8 cellular contexts compared by ENCODE assay signal in the genomic region with DNA sequence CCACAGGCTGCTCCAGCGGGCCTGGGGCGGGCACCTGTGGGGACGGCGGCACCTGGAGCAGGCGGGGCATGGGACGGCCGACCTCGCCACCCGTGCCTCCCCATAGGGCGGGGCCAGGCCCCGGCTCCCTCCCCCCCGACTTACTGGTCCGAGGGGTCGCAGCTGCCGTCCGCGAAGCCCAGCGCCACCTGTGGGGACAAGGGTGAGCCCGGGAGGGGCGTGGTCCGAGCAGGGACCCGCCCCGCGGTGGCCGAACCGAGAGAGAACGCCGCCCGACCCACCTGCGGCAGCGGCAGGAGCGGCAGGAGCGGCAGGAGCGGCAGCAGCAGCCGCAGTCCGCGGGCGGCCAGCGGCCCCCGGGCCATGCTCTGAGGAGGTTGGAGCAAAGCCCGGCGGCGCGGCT. TPM values are rescaled to one million over a fixed set of nuclear protein-coding genes. Genes with fewer than 3 reads are reported as not detected.
DNase-seq lines count a peak whose midpoint lies in the region; ATAC-seq and TF ChIP-seq lines count a peak whose summit lies in the region.

TMEM52 (minus strand) TSS at position 379 of the 403 bp plus-strand sequence; CDS start at position 365, 14 bp downstream.

- 1% methylated on average over 23 of the region's 44 CpGs; no CpG with 5 or more reads in 1 of the 2 experiments for WGBS in IMR-90 (ENCODE audit: extremely low coverage in 2 of 2, insufficient read length in 1 of 2), 2 experiments

- in situ Hi-C loops in IMR-90 (cut with MboI; ENCODE audit: low sequenced_read_pairs) = no loop called here

- dilution Hi-C loops in IMR-90 (cut with HindIII; ENCODE audit: low sequenced_read_pairs, unreplicated experiment) = no loop called here

- H3K27ac ChIP-seq in IMR-90 (ENCODE audit: insufficient read depth, low read length) (no peak within 1 kb of the TSS), neural cell (ENCODE audit: low read length) (no peak within 1 kb of the TSS)

- peak within 1 kb of the TSS; percentile 23 for H3K4me2 ChIP-seq in IMR-90 (ENCODE audit: low read depth, low read length)
- peak within 1 kb of the TSS; percentile 25 for H3K4me2 ChIP-seq in neural cell (ENCODE audit: low read length)

- no peak within 1 kb of the TSS for H3K14ac ChIP-seq in IMR-90 (replicated peaks; ENCODE audit: low read depth, low read length)

- no peaks in the 10 kb centered on the region for H3K27me3 Mint-ChIP-seq in chondrocyte (ENCODE audit: low read depth)

- peak within 1 kb of the TSS; percentile 49 for H3K4me3 Mint-ChIP-seq in chondrocyte (ENCODE audit: unreplicated experiment)

- no peak within 1 kb of the TSS for H3K9ac ChIP-seq in IMR-90 (ENCODE audit: low read depth, low read length)
- H3K9ac ChIP-seq in neural cell (ENCODE audit: low read length) = peak within 1 kb of the TSS; percentile 26

- H2AFZ ChIP-seq in IMR-90 (replicated peaks; ENCODE audit: low read length, poor library complexity) (peak within 1 kb of the TSS; percentile 92), neural cell (ENCODE audit: low read depth, low read length) (no peak within 1 kb of the TSS)

- no peaks in the 10 kb centered on the region for H3K36me3 Mint-ChIP-seq in chondrocyte (ENCODE audit: low read depth)

- H3K18ac ChIP-seq in IMR-90 (ENCODE audit: low read depth, low read length) = no peak within 1 kb of the TSS

- H3K9me3 ChIP-seq in IMR-90 (ENCODE audit: control insufficient read depth, insufficient read depth, low read length) = no peaks in the 10 kb centered on the region
- no peaks in the 10 kb centered on the region for H3K9me3 ChIP-seq in neural cell (ENCODE audit: low read length)

- no peaks in the 10 kb centered on the region for H3K79me2 ChIP-seq in neural cell (replicated peaks; ENCODE audit: insufficient read depth, low read length)

- no peak within 1 kb of the TSS for H2BK15ac ChIP-seq in IMR-90 (ENCODE audit: low read depth, low read length)

- DNase-seq in AG09309 (ENCODE audit: low read depth) (no peak), IMR-90 (no peak), chondrocyte (ENCODE audit: low spot score) (peak; percentile 82), D341Med (ENCODE audit: low spot score) (no peak), NCI-H2171 (lab: John Stamatoyannopoulos, UW) (no peak)
- DNase-seq in NK-92 treated with Interleukin-12 subunit alpha and Interleukin-12 subunit beta, amount 100 ng/mL, for 24 hours (lab: John Stamatoyannopoulos, UW) = no peak

- peak within 1 kb of the TSS; percentile 46; the same call in 1 of the 2 replicates for H2AK5ac ChIP-seq in IMR-90 (ENCODE audit: low read depth, low read length)

- H4K8ac ChIP-seq in IMR-90 (ENCODE audit: low read depth in 2 of 2, low read length in 2 of 2) = peak within 1 kb of the TSS in 1 of 2 experiments; percentile 91; a peak in 2 of 4 replicates

- H3K36me3 ChIP-seq in IMR-90 (ENCODE audit: control insufficient read depth, insufficient read depth, low read length) (no peaks in the 10 kb centered on the region), neural cell (ENCODE audit: insufficient read depth, low read length) (no peaks in the 10 kb centered on the region)

- H2BK20ac ChIP-seq in IMR-90 (ENCODE audit: low read depth, low read length) = no peak within 1 kb of the TSS

- peaks cover 3% of the 10 kb centered on the region; the same call in 1 of the 2 replicates for H3K27me3 ChIP-seq in IMR-90 (ENCODE audit: control insufficient read depth, insufficient read depth, low read length)
- peaks cover 11% of the 10 kb centered on the region for H3K27me3 ChIP-seq in neural cell (ENCODE audit: insufficient read depth, low read depth, low read length)

- TF ChIP-seq EP300 in neural cell (conservative IDR thresholded peaks at IDR 0.05; ENCODE audit: poor library complexity, severe bottlenecking) = no peak

- H3F3A ChIP-seq in neural cell (ENCODE audit: insufficient read depth, low read length, poor library complexity, severe bottlenecking) = no peaks in the 10 kb centered on the region

- peaks cover 3% of the 10 kb centered on the region for H3K4me1 Mint-ChIP-seq in chondrocyte (ENCODE audit: low read depth)

- POLR2A ChIA-PET in IMR-90 (lab: Charles Lee; ENCODE audit: unreplicated experiment) = no interaction called here

- TF ChIP-seq CTCF in AG09309 (IDR thresholded peaks at IDR 0.05; ENCODE audit: control insufficient read depth, insufficient read depth, low read depth, low read length, missing control alignments) (no peak), IMR-90 (conservative IDR thresholded peaks at IDR 0.05; ENCODE audit: low read depth, low read length) (no peak), chondrocyte (IDR thresholded peaks at IDR 0.05) (peak; percentile 11), neural cell (IDR thresholded peaks at IDR 0.05; ENCODE audit: poor library complexity, severe bottlenecking) (peak; percentile 21)

- CTCF ChIA-PET in IMR-90 (lab: Yijun Ruan, JAX) = no interaction called here

- no peak within 1 kb of the TSS for H4K5ac ChIP-seq in IMR-90 (ENCODE audit: low read depth, low read length)

- no TSS peak for BruUV-seq in IMR-90 (replicated peaks; lab: Mats Ljungman, UMichigan)

- TF ChIP-seq RAD21 in IMR-90 (IDR thresholded peaks at IDR 0.05; ENCODE audit: low read length) (no peak), neural cell (conservative IDR thresholded peaks at IDR 0.05) (no peak)

- H4K20me1 ChIP-seq in IMR-90 (ENCODE audit: insufficient read depth, low read length) = no peaks in the 10 kb centered on the region
- H4K20me1 ChIP-seq in neural cell (ENCODE audit: insufficient read depth) = no peaks in the 10 kb centered on the region

- H2BK5ac ChIP-seq in IMR-90 (ENCODE audit: low read depth, low read length, poor library complexity, severe bottlenecking) = no peak within 1 kb of the TSS

- no peaks in the 10 kb centered on the region for H3K9me2 ChIP-seq in neural cell (ENCODE audit: insufficient read depth, low read length)

- no peaks in the 10 kb centered on the region for H3K9me3 Mint-ChIP-seq in chondrocyte (ENCODE audit: low read depth)

- peak within 1 kb of the TSS; percentile 72; the same call in 1 of the 2 replicates for H3K4ac ChIP-seq in IMR-90 (ENCODE audit: low read depth, low read length)

- H3K4me3 ChIP-seq in AG09309 (ENCODE audit: control insufficient read depth, low read depth, low read length) = peak within 1 kb of the TSS; percentile 31
- peak within 1 kb of the TSS; percentile 40 for H3K4me3 ChIP-seq in IMR-90 (ENCODE audit: insufficient read depth, low read depth, low read length)
- H3K4me3 ChIP-seq in neural cell (ENCODE audit: low read length) = peak within 1 kb of the TSS; percentile 68

- no peaks in the 10 kb centered on the region for H3K79me1 ChIP-seq in IMR-90 (ENCODE audit: low read depth in 1 of 2, low read length in 2 of 2)

- peak within 1 kb of the TSS; percentile 91 for H2AK9ac ChIP-seq in IMR-90 (replicated peaks; ENCODE audit: low read depth, low read length, poor library complexity)

- intact Hi-C loops in IMR-90 (cut with micrococcal nuclease) = no loop called here

- H3K4me1 ChIP-seq in IMR-90 (ENCODE audit: control insufficient read depth, insufficient read depth, low read length) = peaks cover 2% of the 10 kb centered on the region; the same call in 1 of the 2 replicates

- H4K91ac ChIP-seq in IMR-90 (ENCODE audit: insufficient read depth, low read depth, low read length) = no peak within 1 kb of the TSS; the same call in 1 of the 2 replicates

- H3K23ac ChIP-seq in IMR-90 (ENCODE audit: low read depth, low read length) = no peak within 1 kb of the TSS

- H2BK120ac ChIP-seq in IMR-90 (ENCODE audit: low read depth, low read length) = peak within 1 kb of the TSS; percentile 48; the same call in 1 of the 2 replicates

- H3K56ac ChIP-seq in IMR-90 (ENCODE audit: extremely low read depth, insufficient read depth, low read length) = no peak within 1 kb of the TSS

- H3K9me1 ChIP-seq in IMR-90 (ENCODE audit: insufficient read depth, low read length) = peaks cover 4% of the 10 kb centered on the region; the same call in 1 of the 2 replicates

- no peak within 1 kb of the TSS for H3K27ac Mint-ChIP-seq in chondrocyte (ENCODE audit: unreplicated experiment)

- no peak for TF ChIP-seq POLR2A in IMR-90 (IDR thresholded peaks at IDR 0.05; ENCODE audit: low read depth, low read length)

- ATAC-seq in GM19397 (IDR thresholded peaks at IDR 0.05; ENCODE audit: unreplicated experiment) (peak; percentile 25), IMR-90 (ENCODE audit: low read depth) (no peak)

TF ChIP-seq in IMR-90, 13 proteins besides CTCF, POLR2A, EP300 and RAD21:
- TF ChIP-seq MXI1 (IDR thresholded peaks at IDR 0.05; ENCODE audit: borderline replicate concordance, low read depth, low read length) = 0 out of 2 replicates have a peak, but pooled peaks have one; percentile 27
- TF ChIP-seq RFX5 (IDR thresholded peaks at IDR 0.05; ENCODE audit: low read depth, low read length) = no peak
- TF ChIP-seq SMC3 (IDR thresholded peaks at IDR 0.05; ENCODE audit: low read depth, low read length) = no peak

TF ChIP-seq in neural cell, 6 proteins besides CTCF, POLR2A, EP300 and RAD21 (continues in another document):
- TF ChIP-seq TAF1 (IDR thresholded peaks at IDR 0.05; ENCODE audit: low read depth) = no peak
- no peak for TF ChIP-seq POLR2AphosphoS5 (IDR thresholded peaks at IDR 0.05)

RNA-seq across cellular contexts. Expression of gene TMEM52, which starts in this region (rescaled TPM):
- total RNA-seq in IMR-90 (2012; rRNA removed) (0.28 and 0.54 TPM in 2 replicates), chondrocyte (0.67 to 0.90 TPM (median 0.68 TPM) in 3 replicates)
- polyA plus RNA-seq in IMR-90 (2012; rRNA removed) (1.3 and 1.9 TPM in 2 replicates), neural cell (0.89 TPM in 1 of 2 replicates, not detected in the other)
- polyA plus RNA-seq in IMR-90 (2012; cell fraction: cytosol; rRNA removed) = 1.8 and 2.1 TPM in 2 replicates
- 2.5 and 5.0 TPM in 2 replicates for polyA plus RNA-seq in IMR-90 (2012; cell fraction: nucleus; rRNA removed; ENCODE audit: low replicate concordance)
- polyA minus RNA-seq in neural cell = not detected in 2 replicates

Comparison
In these comparisons a context has a peak if more than half of its experiments do, and no peak if none do; other contexts are left out.
1. Peak in DNase-seq in chondrocyte; RNA of the gene not detected or under 1 TPM.
2. CTCF ChIP-seq: peak in chondrocyte (single experiment) and neural cell (single experiment); none in AG09309 (single experiment) and IMR-90 (single experiment).
3. Peak in every context shown above with its lines, with median percentiles within 50 percentile points of each other: H3K4me3 ChIP-seq.